Comparison of ENCODE assay signal across 1 cellular context in the genomic region with DNA sequence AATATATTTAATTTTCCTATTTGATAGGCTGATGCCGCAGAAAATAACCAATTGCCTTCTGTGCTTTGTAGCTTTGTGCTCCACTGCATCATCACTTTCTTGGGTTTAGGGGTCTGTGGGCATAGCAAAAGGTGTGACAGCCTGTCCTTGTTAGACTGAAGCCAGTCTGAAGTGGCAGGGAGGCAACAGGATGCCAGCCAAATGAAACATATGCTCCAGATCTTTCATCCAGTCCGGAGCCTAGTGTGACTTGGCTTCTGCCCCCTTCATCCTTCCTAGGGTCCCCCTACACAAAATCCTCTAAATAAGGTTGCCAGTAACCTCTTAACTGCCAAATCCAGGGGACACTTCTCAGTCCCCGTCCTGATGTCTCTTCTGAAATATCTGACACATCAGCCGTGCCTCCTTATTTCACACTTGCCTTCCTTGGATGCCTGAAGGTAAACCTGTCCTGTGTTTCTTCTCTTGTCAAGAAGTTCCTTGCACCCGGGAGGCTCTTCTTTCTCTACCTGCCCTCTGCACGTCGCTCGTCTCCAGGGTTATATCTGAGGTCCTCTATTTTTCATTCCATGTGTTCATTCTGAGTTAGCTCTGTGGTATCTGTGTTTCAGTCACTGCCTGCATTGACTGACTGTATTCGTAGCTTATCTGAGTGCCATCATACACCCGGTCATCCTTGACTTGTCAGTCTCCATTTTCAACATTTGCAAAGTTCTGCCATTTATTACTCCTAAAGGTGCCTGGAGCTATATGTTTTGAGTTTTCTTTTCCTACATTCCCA.
A peak's percentile ranks its signal among the peaks of the same experiment; 100 is the strongest.
TF ChIP-seq lines count a peak whose summit lies in the region.

No MANE protein-coding gene starts in this region.

TF ChIP-seq in PFSK-1, 5 proteins besides CTCF, POLR2A, EP300 and RAD21 (continued from another document):
- TF ChIP-seq POLR2AphosphoS5 (IDR thresholded peaks at IDR 0.05; ENCODE audit: low read depth, low read length) = peak; percentile 46; the same call in 1 of the 2 replicates
TF ChIP-seq in PFSK-1: peak in this region for 1.
